Comparison of ENCODE assay signal across 18 cellular contexts in genomic region chr1:202961220-202961880, GRCh38. TPM values are rescaled to one million over a fixed set of nuclear protein-coding genes. Genes with fewer than 3 reads are reported as not detected.
A peak's percentile ranks its signal among the peaks of the same experiment; 100 is the strongest.
DNase-seq lines count a peak whose midpoint lies in the region; ATAC-seq and TF ChIP-seq lines count a peak whose summit lies in the region.
"Had no signal": no experiment of that assay in that cellular context is flagged by ENCODE, and none has a peak within 500 bp of the region (broad histone marks: within the 10 kb centered on the region; RNA-seq: fewer than 3 reads in every experiment).

No MANE protein-coding gene starts in this region.

- WGBS in psoas muscle, 3 donors = 42 to 47% (median 44%) methylated on average over 5 of the region's 5 CpGs
- WGBS in smooth muscle cell (ENCODE audit: low lambda C conversion rate) = 92% methylated on average over 5 of the region's 5 CpGs

- H3K79me2 ChIP-seq in smooth muscle cell (ENCODE audit: low read depth) = peaks cover 17% of the 10 kb centered on the region

- ATAC-seq in Right ventricle myocardium inferior (no peak), psoas muscle (peak; percentile 21 to 50 (median 45)), GM21447 (IDR thresholded peaks at IDR 0.05; ENCODE audit: unreplicated experiment) (no peak)
- ATAC-seq: A549 had no signal

- H4K20me1 ChIP-seq in smooth muscle cell (ENCODE audit: low read depth) = peaks cover 12% of the 10 kb centered on the region

- H3K4me3 ChIP-seq in left ventricle myocardium inferior = no peak overlapping the region
- peak overlapping the region; percentile 27 for H3K4me3 ChIP-seq in psoas muscle
- no peak overlapping the region for H3K4me3 ChIP-seq in smooth muscle cell
- H3K4me3 ChIP-seq: A549, HAP-1 had no signal

- no peaks in the 10 kb centered on the region for H3F3A ChIP-seq in smooth muscle cell (ENCODE audit: low read depth)

- no peak overlapping the region for H2AFZ ChIP-seq in smooth muscle cell (ENCODE audit: low read depth)

- no peak overlapping the region for H3K4me2 ChIP-seq in smooth muscle cell
- H3K4me2 ChIP-seq: A549 had no signal

- H3K36me3 ChIP-seq in left ventricle myocardium inferior (peaks cover 35% of the 10 kb centered on the region), psoas muscle (ENCODE audit: insufficient read depth in 1 of 2, low read depth in 1 of 2) (peaks cover 0 to 45% of the 10 kb centered on the region in 2 donors), smooth muscle cell (ENCODE audit: low read depth) (no peaks in the 10 kb centered on the region)

- H3K27me3 ChIP-seq in left ventricle myocardium inferior (ENCODE audit: low read depth) (no peaks in the 10 kb centered on the region), psoas muscle (ENCODE audit: insufficient read depth in 3 of 3, low read length in 2 of 3) (no peaks in the 10 kb centered on the region), smooth muscle cell (ENCODE audit: low read depth) (no peaks in the 10 kb centered on the region)

- H3K9me3 ChIP-seq in left ventricle myocardium inferior (replicated peaks) (no peaks in the 10 kb centered on the region), psoas muscle (no peaks in the 10 kb centered on the region), smooth muscle cell (replicated peaks; ENCODE audit: low read depth) (no peaks in the 10 kb centered on the region)
- H3K9me3 ChIP-seq: A549, HAP-1 had no signal

- no peak for TF ChIP-seq CTCF in left ventricle myocardium inferior (IDR thresholded peaks at IDR 0.05; ENCODE audit: borderline replicate concordance)
- no peak for TF ChIP-seq CTCF in psoas muscle (IDR thresholded peaks at IDR 0.05)
- TF ChIP-seq CTCF in smooth muscle cell (IDR thresholded peaks at IDR 0.05; ENCODE audit: borderline replicate concordance, insufficient read depth, poor library complexity, severe bottlenecking) = no peak

- intact Hi-C loops in left ventricle myocardium inferior (cut with micrococcal nuclease) = no loop called here
- intact Hi-C loops in Right ventricle myocardium inferior (cut with DNase I) = no loop called here
- intact Hi-C loops in psoas muscle (cut with DNase I) = loop anchor here in 1 of 2 donors (5.0 kb wide), 1 partner anchor 316 kb away; no protein-coding TSS in a partner anchor

- H3K4me1 ChIP-seq in left ventricle myocardium inferior (peaks cover 78% of the 10 kb centered on the region), psoas muscle (peaks cover 71% of the 10 kb centered on the region), smooth muscle cell (ENCODE audit: low read depth) (peaks cover 13% of the 10 kb centered on the region)

- H3K9ac ChIP-seq in smooth muscle cell (ENCODE audit: low read depth) = no peak overlapping the region

- peak overlapping the region; percentile 18 for H3K27ac ChIP-seq in left ventricle myocardium inferior (replicated peaks)
- H3K27ac ChIP-seq in psoas muscle = peak overlapping the region; percentile 99
- H3K27ac ChIP-seq in smooth muscle cell (ENCODE audit: low read depth) = no peak overlapping the region
- H3K27ac ChIP-seq: A549 had no signal

- no peak for DNase-seq in left ventricle myocardium inferior
- DNase-seq in Right ventricle myocardium inferior (ENCODE audit: missing footprints) = no peak
- peak; percentile 20 for DNase-seq in left kidney (ENCODE audit: low read depth, low spot score)
- peak; percentile 41 to 64 for DNase-seq in psoas muscle
- DNase-seq in RPMI8226 = no peak
- no peak for DNase-seq in smooth muscle cell (lab: John Stamatoyannopoulos, UW; ENCODE audit: unreplicated experiment)
- DNase-seq: DMS79 treated with DMSO at 0.1 percent for 48 hours, KG1, NCI-H1105, NCI-H146, NCI-H2029, NCI-H446 treated with DMSO at 0.1 percent for 48 hours, NCI-H526 treated with DMSO at 0.1 percent for 48 hours, OCI-M1, Right ventricle myocardium superior had no signal

RNA-seq across cellular contexts. Expression of gene ADIPOR1, which starts 3.2 kb away (rescaled TPM):
- total RNA-seq in left ventricle myocardium inferior (87.0 TPM), Right ventricle myocardium inferior (85.8 TPM), psoas muscle (10 to 100 TPM; 64.4 to 91.0 (median 72.1) TPM), smooth muscle cell (132 TPM in 2 replicates)
- polyA plus RNA-seq in psoas muscle (100 to 1,000 TPM in 1 of 3 donors, 10 to 100 TPM in 2; 75.3 to 127 (median 95.8) TPM), smooth muscle cell (146 and 150 TPM in 2 replicates)

RNA-seq across cellular contexts. Expression of gene CYB5R1, which starts 5.7 kb away (rescaled TPM):
- 174 TPM for total RNA-seq in left ventricle myocardium inferior
- 134 TPM for total RNA-seq in Right ventricle myocardium inferior
- total RNA-seq in psoas muscle = 100 to 1,000 TPM; 395 to 772 (median 630) TPM
- 100 to 1,000 TPM; 255 to 500 (median 354) TPM for polyA plus RNA-seq in psoas muscle
- total RNA-seq in smooth muscle cell = 35.1 and 37.5 TPM in 2 replicates
- 34.7 and 59.8 TPM in 2 replicates for polyA plus RNA-seq in smooth muscle cell

RNA-seq across cellular contexts. Expression of gene KLHL12, which starts 34.3 kb away (rescaled TPM):
- total RNA-seq in left ventricle myocardium inferior (22.7 TPM), Right ventricle myocardium inferior (19.3 TPM), psoas muscle (10 to 100 TPM; 14.3 to 19.8 (median 16.1) TPM), smooth muscle cell (22.7 and 25.4 TPM in 2 replicates)
- polyA plus RNA-seq in psoas muscle (10 to 100 TPM in 2 of 3 donors, 1 to 10 TPM in 1; 7.4 to 27.4 (median 16.5) TPM), smooth muscle cell (19.0 and 19.5 TPM in 2 replicates)

RNA-seq across cellular contexts. Expression of gene TMEM183A, which starts 45.8 kb away (rescaled TPM):
- total RNA-seq in left ventricle myocardium inferior (21.8 TPM), Right ventricle myocardium inferior (24.0 TPM), psoas muscle (10 to 100 TPM; 17.1 to 25.6 (median 19.2) TPM), smooth muscle cell (55.0 and 68.6 TPM in 2 replicates)
- polyA plus RNA-seq in psoas muscle (10 to 100 TPM; 19.0 to 33.9 (median 29.9) TPM), smooth muscle cell (54.9 and 60.4 TPM in 2 replicates)

Comparison
In these comparisons a context has a peak if more than half of its experiments do, and no peak if none do; other contexts are left out.
1. DNase-seq: peak in left kidney (single experiment) and psoas muscle (2 of 2); none in left ventricle myocardium inferior (single experiment), Right ventricle myocardium inferior (single experiment), RPMI8226 (single experiment) and smooth muscle cell (single experiment).
2. ATAC-seq: peak in psoas muscle (4 of 4); none in Right ventricle myocardium inferior (single experiment) and GM21447 (single experiment).